22 cellular contexts compared by ENCODE assay signal in genomic region chr1:245382981-245383380, GRCh38.
"Had no signal": no experiment of that assay in that cellular context is flagged by ENCODE, and none has a peak within 500 bp of the region (broad histone marks: within the 10 kb centered on the region; RNA-seq: fewer than 3 reads in every experiment).

No MANE protein-coding gene starts in this region.

- H3K27me3 ChIP-seq: brain microvascular endothelial cell had no signal

- H3K4me3 ChIP-seq: colonic mucosa, esophagus squamous epithelium had no signal

- H3K36me3 Mint-ChIP-seq: activated naive CD8-positive, alpha-beta T cell had no signal

- H3K9me3 ChIP-seq: colonic mucosa, esophagus squamous epithelium had no signal

- ATAC-seq: activated CD8-positive, alpha-beta T cell treated with anti-CD3 and anti-CD28 coated beads for 36 hours; activated T-cell treated with anti-CD3 and anti-CD28 coated beads, Interleukin-2, amount 50 U/mL, for 4 hours; activated T-helper 17 cell treated with anti-CD3 and anti-CD28 coated beads, Interleukin-2, amount 50 U/mL, for 72 hours had no signal

- H3K36me3 ChIP-seq: brain microvascular endothelial cell, colonic mucosa, esophagus squamous epithelium had no signal

- H3K4me1 ChIP-seq: colonic mucosa, esophagus squamous epithelium had no signal

- DNase-seq: activated CD4-positive, alpha-beta T cell treated with anti-CD3 and anti-CD28 coated beads for 1 hour; activated CD4-positive, alpha-beta T cell treated with anti-CD3 and anti-CD28 coated beads for 4 hours; activated CD4-positive, alpha-beta T cell treated with anti-CD3 and anti-CD28 coated beads, Interleukin-2, amount 10 ng/mL, durations not matched to agents 7 days and 5 days; activated CD4-positive, alpha-beta T cell treated with anti-CD3 and anti-CD28 coated beads, Interleukin-2, amount 50 U/mL, for 4 hours; activated CD8-positive, alpha-beta memory T cell treated with anti-CD3 and anti-CD28 coated beads for 24 hours; activated CD8-positive, alpha-beta T cell treated with anti-CD3 and anti-CD28 coated beads for 36 hours; activated effector memory CD4-positive, alpha-beta T cell treated with Interleukin-2 at 50 U/mL for 16 hours; activated gamma-delta T cell treated with Interleukin-2 at 50 U/mL for 16 hours; activated naive CD4-positive, alpha-beta T cell treated with anti-CD3 and anti-CD28 coated beads, Interleukin-2, amount 50 U/mL, for 16 hours; activated naive CD4-positive, alpha-beta T cell treated with Interleukin-2 at 50 U/mL for 16 hours; activated T-cell treated with anti-CD3 and anti-CD28 coated beads, Interleukin-2, amount 50 U/mL, for 4 hours; amniotic stem cell; anterior cingulate cortex; brain microvascular endothelial cell; central memory CD4-positive, alpha-beta T cell; colonic mucosa; effector CD8-positive, alpha-beta T cell; esophagus squamous epithelium; T-helper 2 cell had no signal

- H3K9me3 Mint-ChIP-seq: activated CD4-positive, alpha-beta T cell treated with anti-CD3 and anti-CD28 coated beads, Interleukin-2, amount 10 ng/mL, durations not matched to agents 7 days and 5 days; activated CD8-positive, alpha-beta T cell treated with anti-CD3 and anti-CD28 coated beads for 36 hours; activated T-cell treated with anti-CD3 and anti-CD28 coated beads, Interleukin-2, amount 50 U/mL, for 4 hours; activated T-helper 17 cell treated with anti-CD3 and anti-CD28 coated beads, Interleukin-2, amount 50 U/mL, for 72 hours had no signal

- H3K27me3 Mint-ChIP-seq: activated CD8-positive, alpha-beta T cell treated with anti-CD3 and anti-CD28 coated beads for 36 hours had no signal

- H3K4me1 Mint-ChIP-seq: activated T-helper 17 cell treated with anti-CD3 and anti-CD28 coated beads, Interleukin-2, amount 50 U/mL, for 72 hours had no signal

- H3K27ac ChIP-seq: brain microvascular endothelial cell, colonic mucosa, epithelial cell of prostate, esophagus squamous epithelium had no signal

- H3K4me3 Mint-ChIP-seq: activated CD4-positive, alpha-beta T cell treated with anti-CD3 and anti-CD28 coated beads, Interleukin-2, amount 10 ng/mL, durations not matched to agents 7 days and 5 days; activated CD8-positive, alpha-beta T cell treated with anti-CD3 and anti-CD28 coated beads for 36 hours; activated naive CD8-positive, alpha-beta T cell; activated T-cell treated with anti-CD3 and anti-CD28 coated beads, Interleukin-2, amount 50 U/mL, for 4 hours; activated T-helper 17 cell treated with anti-CD3 and anti-CD28 coated beads, Interleukin-2, amount 50 U/mL, for 72 hours had no signal

- H3K27ac Mint-ChIP-seq: activated CD4-positive, alpha-beta T cell treated with anti-CD3 and anti-CD28 coated beads, Interleukin-2, amount 10 ng/mL, durations not matched to agents 7 days and 5 days; activated CD8-positive, alpha-beta T cell treated with anti-CD3 and anti-CD28 coated beads for 36 hours; activated naive CD8-positive, alpha-beta T cell; activated T-helper 17 cell treated with anti-CD3 and anti-CD28 coated beads, Interleukin-2, amount 50 U/mL, for 72 hours had no signal
